Comparison of ENCODE assay signal across 8 cellular contexts in genomic region chr22:37639070-37639760, GRCh38. TPM values are rescaled to one million over a fixed set of nuclear protein-coding genes. Genes with fewer than 3 reads are reported as not detected.
DNase-seq lines count a peak whose midpoint lies in the region; ATAC-seq and TF ChIP-seq lines count a peak whose summit lies in the region.

TSS of gene SH3BP1 (plus strand) at chr22:37639669. CDS start at chr22:37639788, 119 bp downstream.

- H3K27me3 ChIP-seq in endodermal cell (ENCODE audit: control insufficient read depth, insufficient read depth, low read length, poor library complexity, severe bottlenecking) (no peaks in the 10 kb centered on the region), mucosa of stomach (ENCODE audit: control insufficient read depth, insufficient read depth, low read length) (no peaks in the 10 kb centered on the region), MG63 (no peaks in the 10 kb centered on the region)

- H3K36me3 ChIP-seq in endodermal cell (ENCODE audit: control insufficient read depth, insufficient read depth, low read length) (no peaks in the 10 kb centered on the region), mucosa of stomach (ENCODE audit: control insufficient read depth, insufficient read depth, low read length) (no peaks in the 10 kb centered on the region), MG63 (no peaks in the 10 kb centered on the region)

- TF ChIP-seq CTCF in endodermal cell (conservative IDR thresholded peaks at IDR 0.05) (no peak), type B pancreatic cell (conservative IDR thresholded peaks at IDR 0.05) (no peak), omental fat pad (IDR thresholded peaks at IDR 0.05) (no peak)

- no peak within 1 kb of the TSS for H3K27ac ChIP-seq in endodermal cell (ENCODE audit: low read depth, low read length)

- peak within 1 kb of the TSS; percentile 87 for H3K4me3 ChIP-seq in endodermal cell (ENCODE audit: low read length)
- no peak within 1 kb of the TSS for H3K4me3 ChIP-seq in mucosa of stomach (ENCODE audit: low read length)
- no peak within 1 kb of the TSS for H3K4me3 ChIP-seq in MG63

- peak within 1 kb of the TSS; percentile 53 for H3K9ac ChIP-seq in endodermal cell (ENCODE audit: extremely low read depth, low read length, poor library complexity, severe bottlenecking)
- H3K9ac ChIP-seq in mucosa of stomach (ENCODE audit: low read length) = peak within 1 kb of the TSS; percentile 66

- DNase-seq in ELF-1 (ENCODE audit: low read depth, low spot score) (peak; percentile 88), KG1 (lab: John Stamatoyannopoulos, UW) (peak; percentile 44), endodermal cell (peak; percentile 89), type B pancreatic cell (ENCODE audit: extremely low spot score, unreplicated experiment) (peak; percentile 83), MG63 (no peak), omental fat pad (ENCODE audit: low spot score) (no peak)
- peak; percentile 73 for DNase-seq in activated CD4-positive, alpha-beta T cell treated with anti-CD3 and anti-CD28 coated beads, Interleukin-2, amount 10 ng/mL, durations not matched to agents 7 days and 5 days

- H3K27ac Mint-ChIP-seq in activated CD4-positive, alpha-beta T cell treated with anti-CD3 and anti-CD28 coated beads, Interleukin-2, amount 10 ng/mL, durations not matched to agents 7 days and 5 days = peak within 1 kb of the TSS; percentile 98
- H3K27ac Mint-ChIP-seq in endodermal cell (peak within 1 kb of the TSS; percentile 36), type B pancreatic cell (peak within 1 kb of the TSS; percentile 84)

- peaks cover 46% of the 10 kb centered on the region for H3K36me3 Mint-ChIP-seq in activated CD4-positive, alpha-beta T cell treated with anti-CD3 and anti-CD28 coated beads, Interleukin-2, amount 10 ng/mL, durations not matched to agents 7 days and 5 days (ENCODE audit: low read depth)
- H3K36me3 Mint-ChIP-seq in endodermal cell (ENCODE audit: low read depth) (peaks cover 9% of the 10 kb centered on the region), type B pancreatic cell (no peaks in the 10 kb centered on the region)

- H3K9me3 ChIP-seq in endodermal cell (ENCODE audit: control insufficient read depth, low read length) (no peaks in the 10 kb centered on the region), mucosa of stomach (ENCODE audit: control insufficient read depth, low read length) (no peaks in the 10 kb centered on the region), MG63 (no peaks in the 10 kb centered on the region)

- H3K4me3 Mint-ChIP-seq in activated CD4-positive, alpha-beta T cell treated with anti-CD3 and anti-CD28 coated beads, Interleukin-2, amount 10 ng/mL, durations not matched to agents 7 days and 5 days = peak within 1 kb of the TSS; percentile 98
- H3K4me3 Mint-ChIP-seq in endodermal cell = peak within 1 kb of the TSS; percentile 69
- H3K4me3 Mint-ChIP-seq in type B pancreatic cell = peak within 1 kb of the TSS; percentile 91

- CTCF ChIA-PET in activated CD4-positive, alpha-beta T cell treated with anti-CD3 and anti-CD28 coated beads, Interleukin-2, amount 10 ng/mL, durations not matched to agents 7 days and 5 days (lab: Charles Lee) = interaction anchor here (1.2 to 7.9 kb wide), 4 partner anchors 9 to 41 kb away, joined by 3 to 143 read pairs (median 72); partner anchors contain the start of genes GGA1, LGALS1, NOL12 and PDXP

- H3K9me3 Mint-ChIP-seq in activated CD4-positive, alpha-beta T cell treated with anti-CD3 and anti-CD28 coated beads, Interleukin-2, amount 10 ng/mL, durations not matched to agents 7 days and 5 days = no peaks in the 10 kb centered on the region
- no peaks in the 10 kb centered on the region for H3K9me3 Mint-ChIP-seq in endodermal cell
- no peaks in the 10 kb centered on the region for H3K9me3 Mint-ChIP-seq in type B pancreatic cell

- no peak for ATAC-seq in omental fat pad (ENCODE audit: low FRiP score)

- H3K27me3 Mint-ChIP-seq in activated CD4-positive, alpha-beta T cell treated with anti-CD3 and anti-CD28 coated beads, Interleukin-2, amount 10 ng/mL, durations not matched to agents 7 days and 5 days = no peaks in the 10 kb centered on the region
- H3K27me3 Mint-ChIP-seq in endodermal cell (ENCODE audit: insufficient read depth) (no peaks in the 10 kb centered on the region), type B pancreatic cell (no peaks in the 10 kb centered on the region)

- H3K4me1 Mint-ChIP-seq in activated CD4-positive, alpha-beta T cell treated with anti-CD3 and anti-CD28 coated beads, Interleukin-2, amount 10 ng/mL, durations not matched to agents 7 days and 5 days = peaks cover 73% of the 10 kb centered on the region
- H3K4me1 Mint-ChIP-seq in endodermal cell (peaks cover 20% of the 10 kb centered on the region), type B pancreatic cell (ENCODE audit: unreplicated experiment) (peaks cover 18% of the 10 kb centered on the region)

- 10% methylated on average over 14 to 57 of the region's 57 CpGs for WGBS in endodermal cell (ENCODE audit: insufficient coverage in 1 of 2, insufficient read length in 1 of 2), 2 experiments

- POLR2A ChIA-PET in activated CD4-positive, alpha-beta T cell treated with anti-CD3 and anti-CD28 coated beads, Interleukin-2, amount 10 ng/mL, durations not matched to agents 7 days and 5 days (lab: Charles Lee) = no interaction called here

- H3K4me1 ChIP-seq in endodermal cell (ENCODE audit: control insufficient read depth, insufficient read depth, low read length) (peaks cover 6% of the 10 kb centered on the region), mucosa of stomach (ENCODE audit: control insufficient read depth, insufficient read depth, low read length) (peaks cover 66% of the 10 kb centered on the region)

RNA-seq across cellular contexts. Expression of gene SH3BP1, which starts in this region (rescaled TPM):
- total RNA-seq in activated CD4-positive, alpha-beta T cell treated with anti-CD3 and anti-CD28 coated beads, Interleukin-2, amount 10 ng/mL, durations not matched to agents 7 days and 5 days = 100 to 1,000 TPM; 184 to 187 TPM
- total RNA-seq in endodermal cell = 10 to 100 TPM; 37.7 to 38.6 TPM
- 15.7 TPM for polyA plus RNA-seq in endodermal cell (2013, experiment 1 of 2)
- polyA plus RNA-seq in endodermal cell (2013, experiment 2 of 2) = 14.3 TPM
- 30.0 and 31.1 TPM in 2 replicates for total RNA-seq in type B pancreatic cell (ENCODE audit: low replicate concordance)
- 0.95 TPM in 1 of 2 replicates, not detected in the other for total RNA-seq in MG63 (2014; rRNA removed; shearing (Covaris generic); ENCODE audit: low replicate concordance)
- total RNA-seq in omental fat pad = 10 to 100 TPM in 1 of 4 donors, 1 to 10 TPM in 3; 3.6 to 11.5 (median 8.2) TPM

Comparison
In these comparisons a context has a peak if more than half of its experiments do, and no peak if none do; other contexts are left out.
1. DNase-seq: peak in ELF-1 (single experiment), KG1 (single experiment), activated CD4-positive, alpha-beta T cell treated with anti-CD3 and anti-CD28 coated beads, Interleukin-2, amount 10 ng/mL, durations not matched to agents 7 days and 5 days (single experiment), endodermal cell (single experiment) and type B pancreatic cell (single experiment); none in MG63 (single experiment) and omental fat pad (single experiment).
2. H3K27ac Mint-ChIP-seq: peak in every context shown above with its lines; median percentile 98 in activated CD4-positive, alpha-beta T cell treated with anti-CD3 and anti-CD28 coated beads, Interleukin-2, amount 10 ng/mL, durations not matched to agents 7 days and 5 days; 84 in type B pancreatic cell; 36 in endodermal cell.
3. Peak in every context shown above with its lines, with median percentiles within 50 percentile points of each other: H3K4me3 Mint-ChIP-seq.